1 cellular context compared by ENCODE assay signal in the genomic region with DNA sequence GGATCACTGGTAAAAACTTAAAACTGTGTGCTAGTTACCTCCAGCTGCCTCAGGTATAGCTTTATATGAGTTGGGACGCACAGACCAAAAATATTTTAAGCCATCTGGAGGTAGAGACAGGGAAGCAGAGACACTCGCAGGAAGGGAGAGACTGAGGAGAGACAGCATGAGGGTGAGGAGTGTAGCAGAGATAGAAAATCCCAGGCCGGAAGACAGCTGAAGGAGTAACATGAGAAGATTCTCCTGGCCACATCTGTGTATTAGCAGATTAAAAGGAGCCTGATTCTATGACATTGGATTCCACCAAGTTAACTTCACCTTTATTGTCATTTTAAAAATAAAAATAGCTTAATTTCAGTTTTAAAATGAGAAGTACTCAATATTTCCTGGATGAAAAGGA.
TF ChIP-seq lines count a peak whose summit lies in the region.

No MANE protein-coding gene starts in this region.

TF ChIP-seq in H1, 55 proteins besides CTCF, POLR2A, EP300 and RAD21 (continued from another document):
- TF ChIP-seq, protein P1, sequence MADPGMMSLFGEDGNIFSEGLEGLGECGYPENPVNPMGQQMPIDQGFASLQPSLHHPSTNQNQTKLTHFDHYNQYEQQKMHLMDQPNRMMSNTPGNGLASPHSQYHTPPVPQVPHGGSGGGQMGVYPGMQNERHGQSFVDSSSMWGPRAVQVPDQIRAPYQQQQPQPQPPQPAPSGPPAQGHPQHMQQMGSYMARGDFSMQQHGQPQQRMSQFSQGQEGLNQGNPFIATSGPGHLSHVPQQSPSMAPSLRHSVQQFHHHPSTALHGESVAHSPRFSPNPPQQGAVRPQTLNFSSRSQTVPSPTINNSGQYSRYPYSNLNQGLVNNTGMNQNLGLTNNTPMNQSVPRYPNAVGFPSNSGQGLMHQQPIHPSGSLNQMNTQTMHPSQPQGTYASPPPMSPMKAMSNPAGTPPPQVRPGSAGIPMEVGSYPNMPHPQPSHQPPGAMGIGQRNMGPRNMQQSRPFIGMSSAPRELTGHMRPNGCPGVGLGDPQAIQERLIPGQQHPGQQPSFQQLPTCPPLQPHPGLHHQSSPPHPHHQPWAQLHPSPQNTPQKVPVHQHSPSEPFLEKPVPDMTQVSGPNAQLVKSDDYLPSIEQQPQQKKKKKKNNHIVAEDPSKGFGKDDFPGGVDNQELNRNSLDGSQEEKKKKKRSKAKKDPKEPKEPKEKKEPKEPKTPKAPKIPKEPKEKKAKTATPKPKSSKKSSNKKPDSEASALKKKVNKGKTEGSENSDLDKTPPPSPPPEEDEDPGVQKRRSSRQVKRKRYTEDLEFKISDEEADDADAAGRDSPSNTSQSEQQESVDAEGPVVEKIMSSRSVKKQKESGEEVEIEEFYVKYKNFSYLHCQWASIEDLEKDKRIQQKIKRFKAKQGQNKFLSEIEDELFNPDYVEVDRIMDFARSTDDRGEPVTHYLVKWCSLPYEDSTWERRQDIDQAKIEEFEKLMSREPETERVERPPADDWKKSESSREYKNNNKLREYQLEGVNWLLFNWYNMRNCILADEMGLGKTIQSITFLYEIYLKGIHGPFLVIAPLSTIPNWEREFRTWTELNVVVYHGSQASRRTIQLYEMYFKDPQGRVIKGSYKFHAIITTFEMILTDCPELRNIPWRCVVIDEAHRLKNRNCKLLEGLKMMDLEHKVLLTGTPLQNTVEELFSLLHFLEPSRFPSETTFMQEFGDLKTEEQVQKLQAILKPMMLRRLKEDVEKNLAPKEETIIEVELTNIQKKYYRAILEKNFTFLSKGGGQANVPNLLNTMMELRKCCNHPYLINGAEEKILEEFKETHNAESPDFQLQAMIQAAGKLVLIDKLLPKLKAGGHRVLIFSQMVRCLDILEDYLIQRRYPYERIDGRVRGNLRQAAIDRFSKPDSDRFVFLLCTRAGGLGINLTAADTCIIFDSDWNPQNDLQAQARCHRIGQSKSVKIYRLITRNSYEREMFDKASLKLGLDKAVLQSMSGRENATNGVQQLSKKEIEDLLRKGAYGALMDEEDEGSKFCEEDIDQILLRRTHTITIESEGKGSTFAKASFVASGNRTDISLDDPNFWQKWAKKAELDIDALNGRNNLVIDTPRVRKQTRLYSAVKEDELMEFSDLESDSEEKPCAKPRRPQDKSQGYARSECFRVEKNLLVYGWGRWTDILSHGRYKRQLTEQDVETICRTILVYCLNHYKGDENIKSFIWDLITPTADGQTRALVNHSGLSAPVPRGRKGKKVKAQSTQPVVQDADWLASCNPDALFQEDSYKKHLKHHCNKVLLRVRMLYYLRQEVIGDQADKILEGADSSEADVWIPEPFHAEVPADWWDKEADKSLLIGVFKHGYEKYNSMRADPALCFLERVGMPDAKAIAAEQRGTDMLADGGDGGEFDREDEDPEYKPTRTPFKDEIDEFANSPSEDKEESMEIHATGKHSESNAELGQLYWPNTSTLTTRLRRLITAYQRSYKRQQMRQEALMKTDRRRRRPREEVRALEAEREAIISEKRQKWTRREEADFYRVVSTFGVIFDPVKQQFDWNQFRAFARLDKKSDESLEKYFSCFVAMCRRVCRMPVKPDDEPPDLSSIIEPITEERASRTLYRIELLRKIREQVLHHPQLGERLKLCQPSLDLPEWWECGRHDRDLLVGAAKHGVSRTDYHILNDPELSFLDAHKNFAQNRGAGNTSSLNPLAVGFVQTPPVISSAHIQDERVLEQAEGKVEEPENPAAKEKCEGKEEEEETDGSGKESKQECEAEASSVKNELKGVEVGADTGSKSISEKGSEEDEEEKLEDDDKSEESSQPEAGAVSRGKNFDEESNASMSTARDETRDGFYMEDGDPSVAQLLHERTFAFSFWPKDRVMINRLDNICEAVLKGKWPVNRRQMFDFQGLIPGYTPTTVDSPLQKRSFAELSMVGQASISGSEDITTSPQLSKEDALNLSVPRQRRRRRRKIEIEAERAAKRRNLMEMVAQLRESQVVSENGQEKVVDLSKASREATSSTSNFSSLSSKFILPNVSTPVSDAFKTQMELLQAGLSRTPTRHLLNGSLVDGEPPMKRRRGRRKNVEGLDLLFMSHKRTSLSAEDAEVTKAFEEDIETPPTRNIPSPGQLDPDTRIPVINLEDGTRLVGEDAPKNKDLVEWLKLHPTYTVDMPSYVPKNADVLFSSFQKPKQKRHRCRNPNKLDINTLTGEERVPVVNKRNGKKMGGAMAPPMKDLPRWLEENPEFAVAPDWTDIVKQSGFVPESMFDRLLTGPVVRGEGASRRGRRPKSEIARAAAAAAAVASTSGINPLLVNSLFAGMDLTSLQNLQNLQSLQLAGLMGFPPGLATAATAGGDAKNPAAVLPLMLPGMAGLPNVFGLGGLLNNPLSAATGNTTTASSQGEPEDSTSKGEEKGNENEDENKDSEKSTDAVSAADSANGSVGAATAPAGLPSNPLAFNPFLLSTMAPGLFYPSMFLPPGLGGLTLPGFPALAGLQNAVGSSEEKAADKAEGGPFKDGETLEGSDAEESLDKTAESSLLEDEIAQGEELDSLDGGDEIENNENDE (IDR thresholded peaks at IDR 0.05; ENCODE audit: insufficient replicate concordance, low read length) = no peak
- no peak for TF ChIP-seq KDM1A (IDR thresholded peaks at IDR 0.05; ENCODE audit: borderline replicate concordance, low read length)
TF ChIP-seq in H1: peak in this region for 0.
